In genomic region chr22:25029181-25029580, GRCh38 we compare ENCODE assay signal across 23 cellular contexts.
"Had no signal": no experiment of that assay in that cellular context is flagged by ENCODE, and none has a peak within 500 bp of the region (broad histone marks: within the 10 kb centered on the region; RNA-seq: fewer than 3 reads in every experiment).

No MANE protein-coding gene starts in this region.

- ATAC-seq: T-helper 17 cell had no signal

- H3K4me2 ChIP-seq: KMS-11 had no signal

- DNase-seq: activated CD4-positive, alpha-beta T cell treated with anti-CD3 and anti-CD28 coated beads, Interleukin-2, amount 50 U/mL, for 4 hours; activated CD4-positive, CD25-positive, alpha-beta regulatory T cell treated with anti-CD3 and anti-CD28 coated beads, Interleukin-2, amount 50 U/mL, for 72 hours; activated effector memory CD4-positive, alpha-beta T cell treated with Interleukin-2 at 50 U/mL for 16 hours; activated T-cell treated with anti-CD3 and anti-CD28 coated beads, Interleukin-2, amount 50 U/mL, for 24 hours; MG63; MV-4-11; NCI-H1092 treated with DMSO at 0.1 percent for 48 hours; NCI-H1436; NCI-H1694 treated with DMSO at 0.1 percent for 48 hours; NCI-H2081; NCI-H510A treated with DMSO at 0.1 percent for 48 hours; NCI-H69; NK-92 treated with Interleukin-12 subunit alpha and Interleukin-12 subunit beta, amount 100 ng/mL, for 24 hours; SIG-M5; T-helper 17 cell; T-helper 9 cell had no signal

- H3K36me3 Mint-ChIP-seq: activated naive CD8-positive, alpha-beta T cell had no signal

- H3K9me3 ChIP-seq: MG63, Peyer's patch had no signal

- H3K4me3 ChIP-seq: MG63, Peyer's patch had no signal

- H3K9me3 Mint-ChIP-seq: activated T-cell treated with anti-CD3 and anti-CD28 coated beads, Interleukin-2, amount 50 U/mL, for 24 hours; activated T-helper 1 cell treated with anti-CD3 and anti-CD28 coated beads, Interleukin-12 subunit alpha, Interleukin-12 subunit beta, Interleukin-2, Interleukin-4 antibody, amounts not matched to agents 30 ng/mL and 10 ng/mL and 1 ng/mL, durations not matched to agents 14 hours and 24 hours and 36 hours; WTC11 had no signal

- H3K4me3 Mint-ChIP-seq: activated CD8-positive, alpha-beta T cell treated with anti-CD3 and anti-CD28 coated beads, Interleukin-2, amount 10 ng/mL, durations not matched to agents 7 days and 5 days; activated naive CD8-positive, alpha-beta T cell; activated T-cell treated with anti-CD3 and anti-CD28 coated beads, Interleukin-2, amount 50 U/mL, for 24 hours; activated T-helper 1 cell treated with anti-CD3 and anti-CD28 coated beads, Interleukin-12 subunit alpha, Interleukin-12 subunit beta, Interleukin-2, Interleukin-4 antibody, amounts not matched to agents 30 ng/mL and 10 ng/mL and 1 ng/mL, durations not matched to agents 14 hours and 24 hours and 36 hours; T-helper 17 cell; WTC11 had no signal

- H3K27ac ChIP-seq: brain microvascular endothelial cell, KMS-11 had no signal

- H3K27me3 Mint-ChIP-seq: activated naive CD8-positive, alpha-beta T cell; activated T-cell treated with anti-CD3 and anti-CD28 coated beads, Interleukin-2, amount 50 U/mL, for 24 hours had no signal

- H3K36me3 ChIP-seq: brain microvascular endothelial cell had no signal

- H3K27ac Mint-ChIP-seq: activated CD8-positive, alpha-beta T cell treated with anti-CD3 and anti-CD28 coated beads, Interleukin-2, amount 10 ng/mL, durations not matched to agents 7 days and 5 days; activated naive CD8-positive, alpha-beta T cell; activated T-cell treated with anti-CD3 and anti-CD28 coated beads, Interleukin-2, amount 50 U/mL, for 24 hours; activated T-helper 1 cell treated with anti-CD3 and anti-CD28 coated beads, Interleukin-12 subunit alpha, Interleukin-12 subunit beta, Interleukin-2, Interleukin-4 antibody, amounts not matched to agents 30 ng/mL and 10 ng/mL and 1 ng/mL, durations not matched to agents 14 hours and 24 hours and 36 hours; T-helper 17 cell; WTC11 had no signal

- H3K27me3 ChIP-seq: brain microvascular endothelial cell, MG63, Peyer's patch had no signal
